Comparison of ENCODE assay signal across 31 cellular contexts in genomic region chr3:103421460-103421859, GRCh38.
A peak's percentile ranks its signal among the peaks of the same experiment; 100 is the strongest.
DNase-seq lines count a peak whose midpoint lies in the region; FAIRE-seq and TF ChIP-seq lines count a peak whose summit lies in the region.
"Had no signal": no experiment of that assay in that cellular context is flagged by ENCODE, and none has a peak within 500 bp of the region (broad histone marks: within the 10 kb centered on the region; RNA-seq: fewer than 3 reads in every experiment).

No MANE protein-coding gene starts in this region.

- intact Hi-C loops in vagina (cut with DNase I): no loop called here

- H3K4me1 ChIP-seq in vagina: no peaks in the 10 kb centered on the region
- H3K4me1 ChIP-seq: A549; BE2C; BLaER1; BLaER1 treated with 17β-estradiol and CSF1 and Interleukin-3, amounts not matched to agents 10 nM and 100 nM; Caco-2 had no signal

- H3K79me2 ChIP-seq in neural cell (replicated peaks; ENCODE audit: insufficient read depth, low read length): no peaks in the 10 kb centered on the region

- H3K4me3 ChIP-seq in neural cell (ENCODE audit: low read length) (no peak overlapping the region), vagina (no peak overlapping the region)
- H3K4me3 ChIP-seq: A549; BLaER1; BLaER1 treated with 17β-estradiol and CSF1 and Interleukin-3, amounts not matched to agents 10 nM and 100 nM had no signal

- no peaks in the 10 kb centered on the region for H3K9me2 ChIP-seq in neural cell (ENCODE audit: insufficient read depth, low read length)

- TF ChIP-seq RAD21 in neural cell (conservative IDR thresholded peaks at IDR 0.05): no peak

- H3K36me3 ChIP-seq in neural cell (ENCODE audit: insufficient read depth, low read length) (no peaks in the 10 kb centered on the region), vagina (no peaks in the 10 kb centered on the region)
- H3K36me3 ChIP-seq: BE2C; BLaER1; BLaER1 treated with 17β-estradiol and CSF1 and Interleukin-3, amounts not matched to agents 10 nM and 100 nM had no signal

- no peak for TF ChIP-seq POLR2A in vagina (IDR thresholded peaks at IDR 0.05)

- no peaks in the 10 kb centered on the region for H3K9me3 ChIP-seq in neural cell (ENCODE audit: low read length)
- no peaks in the 10 kb centered on the region for H3K9me3 ChIP-seq in vagina
- H3K9me3 ChIP-seq: A549; BE2C; BLaER1; BLaER1 treated with 17β-estradiol and CSF1 and Interleukin-3, amounts not matched to agents 10 nM and 100 nM; Caco-2 had no signal

- no peak overlapping the region for H2AFZ ChIP-seq in neural cell (ENCODE audit: low read depth, low read length)

- DNase-seq in urothelium cell line (ENCODE audit: low spot score) (no peak), pons (ENCODE audit: low spot score) (no peak), vagina (ENCODE audit: extremely low spot score in 2 of 2) (no peak)
- DNase-seq: 8988T; ACHN; AML-193; BE2C; C1 segment of cervical spinal cord; Caco-2; Calu3; CD4-positive, alpha-beta memory T cell; CD4-positive, alpha-beta T cell; CD4-positive, CD25-positive, alpha-beta regulatory T cell; CD8-positive, alpha-beta memory T cell; CD8-positive, alpha-beta T cell; COR-L47; DMS 273 treated with DMSO at 0.1 percent for 48 hours; DMS153; DMS53; DMS79; DMS79 treated with DMSO at 0.1 percent for 48 hours; DND-41; EL had no signal

- TF ChIP-seq CTCF in neural cell (IDR thresholded peaks at IDR 0.05; ENCODE audit: poor library complexity, severe bottlenecking): no peak
- no peak for TF ChIP-seq CTCF in vagina (IDR thresholded peaks at IDR 0.05)

- H3F3A ChIP-seq in neural cell (ENCODE audit: insufficient read depth, low read length, poor library complexity, severe bottlenecking): no peaks in the 10 kb centered on the region

- no peak overlapping the region for H3K4me2 ChIP-seq in neural cell (ENCODE audit: low read length)
- H3K4me2 ChIP-seq: A549; BLaER1; BLaER1 treated with 17β-estradiol and CSF1 and Interleukin-3, amounts not matched to agents 10 nM and 100 nM had no signal

- H3K27me3 ChIP-seq in neural cell (ENCODE audit: insufficient read depth, low read depth, low read length): no peaks in the 10 kb centered on the region
- H3K27me3 ChIP-seq in vagina: no peaks in the 10 kb centered on the region
- H3K27me3 ChIP-seq: BE2C; BLaER1; BLaER1 treated with 17β-estradiol and CSF1 and Interleukin-3, amounts not matched to agents 10 nM and 100 nM had no signal

- H4K20me1 ChIP-seq in neural cell (ENCODE audit: insufficient read depth): no peaks in the 10 kb centered on the region
- H4K20me1 ChIP-seq: BLaER1; BLaER1 treated with 17β-estradiol and CSF1 and Interleukin-3, amounts not matched to agents 10 nM and 100 nM had no signal

- H3K9ac ChIP-seq in neural cell (ENCODE audit: low read length): no peak overlapping the region
- H3K9ac ChIP-seq: BLaER1; BLaER1 treated with 17β-estradiol and CSF1 and Interleukin-3, amounts not matched to agents 10 nM and 100 nM had no signal

- FAIRE-seq in urothelium cell line (lab: Jason Lieb, UNC): peak; percentile 56
- FAIRE-seq: A204.1, A549, D721Med had no signal

- TF ChIP-seq EP300 in neural cell (conservative IDR thresholded peaks at IDR 0.05; ENCODE audit: poor library complexity, severe bottlenecking): peak; percentile 89

- H3K27ac ChIP-seq in neural cell (ENCODE audit: low read length): no peak overlapping the region
- no peak overlapping the region for H3K27ac ChIP-seq in vagina
- H3K27ac ChIP-seq: 22Rv1; A549; BLaER1; BLaER1 treated with 17β-estradiol and CSF1 and Interleukin-3, amounts not matched to agents 10 nM and 100 nM; C4-2B had no signal

TF ChIP-seq in neural cell, 6 proteins besides CTCF, POLR2A, EP300 and RAD21:
- TF ChIP-seq POLR2AphosphoS5 (IDR thresholded peaks at IDR 0.05) (peak; percentile 76), MXI1 (conservative IDR thresholded peaks at IDR 0.05; ENCODE audit: poor library complexity, severe bottlenecking) (no peak)
